Comparison of ENCODE assay signal across 8 cellular contexts in genomic region chr1:52842643-52843310, GRCh38. TPM values are rescaled to one million over a fixed set of nuclear protein-coding genes. Genes with fewer than 3 reads are reported as not detected.
DNase-seq lines count a peak whose midpoint lies in the region; ATAC-seq and TF ChIP-seq lines count a peak whose summit lies in the region.

TSS of gene ZYG11A (plus strand) at chr1:52842760. CDS start at chr1:52842884, 124 bp downstream.

- intact Hi-C loops in vagina (cut with DNase I), result no loop called here

- POLR2A ChIA-PET in BJ (lab: Charles Lee), result interaction anchor here (0.6 kb wide), 1 partner anchor 10 kb away, joined by 4 read pairs; no protein-coding TSS in a partner anchor

- H3K27me3 ChIP-seq in BJ (ENCODE audit: control insufficient read depth, insufficient read depth, low read length), result no peaks in the 10 kb centered on the region
- H3K27me3 ChIP-seq in foreskin keratinocyte, result peaks cover 10% of the 10 kb centered on the region
- H3K27me3 ChIP-seq in vagina, result peaks cover 8% of the 10 kb centered on the region

- peak; percentile 28; the same call in 1 of the 2 replicates for TF ChIP-seq CTCF in BJ (IDR thresholded peaks at IDR 0.05; ENCODE audit: insufficient read depth, low read depth, low read length)
- peak; percentile 64 for TF ChIP-seq CTCF in foreskin keratinocyte (conservative IDR thresholded peaks at IDR 0.05)
- peak; percentile 47 for TF ChIP-seq CTCF in progenitor cell of endocrine pancreas (IDR thresholded peaks at IDR 0.05; ENCODE audit: unreplicated experiment)
- TF ChIP-seq CTCF in vagina (IDR thresholded peaks at IDR 0.05), result no peak

- H3K4me1 ChIP-seq in foreskin keratinocyte, result peaks cover 6% of the 10 kb centered on the region
- H3K4me1 ChIP-seq in vagina, result peaks cover 12% of the 10 kb centered on the region

- no peaks in the 10 kb centered on the region for H3K9me3 ChIP-seq in vagina

- no peak within 1 kb of the TSS for H3K27ac Mint-ChIP-seq in activated T-helper 17 cell treated with anti-CD3 and anti-CD28 coated beads, Interleukin-2, amount 50 U/mL, for 72 hours
- H3K27ac Mint-ChIP-seq in progenitor cell of endocrine pancreas, result no peak within 1 kb of the TSS

- no peaks in the 10 kb centered on the region for H3K9me3 Mint-ChIP-seq in activated T-helper 17 cell treated with anti-CD3 and anti-CD28 coated beads, Interleukin-2, amount 50 U/mL, for 72 hours
- no peaks in the 10 kb centered on the region for H3K9me3 Mint-ChIP-seq in progenitor cell of endocrine pancreas (ENCODE audit: low read depth)

- CTCF ChIA-PET in BJ (lab: Yijun Ruan, JAX), result interaction anchor here (1.0 to 1.7 kb wide), 4 partner anchors 11 to 21 kb away, joined by 3 to 5 read pairs (median 4); no protein-coding TSS in a partner anchor

- peak within 1 kb of the TSS; percentile 60 for H3K4me3 Mint-ChIP-seq in activated T-helper 17 cell treated with anti-CD3 and anti-CD28 coated beads, Interleukin-2, amount 50 U/mL, for 72 hours
- peak within 1 kb of the TSS; percentile 51 for H3K4me3 Mint-ChIP-seq in progenitor cell of endocrine pancreas (ENCODE audit: low read depth)

- no peaks in the 10 kb centered on the region for H3K36me3 ChIP-seq in BJ (ENCODE audit: control insufficient read depth, insufficient read depth, low read length)
- no peaks in the 10 kb centered on the region for H3K36me3 ChIP-seq in vagina

- no peak for TF ChIP-seq POLR2A in vagina (IDR thresholded peaks at IDR 0.05)

- DNase-seq in BJ (ENCODE audit: low read depth) (peak; percentile 11), GM19240 (ENCODE audit: insufficient read length, low spot score) (peak; percentile 65), NOMO-1 treated with dmso at 0.1 percent for 144 hours (lab: John Stamatoyannopoulos, UW; ENCODE audit: unreplicated experiment) (peak; percentile 29), foreskin keratinocyte (peak; percentile 63 to 75), progenitor cell of endocrine pancreas (ENCODE audit: low spot score, unreplicated experiment) (peak; percentile 53), vagina (ENCODE audit: extremely low spot score in 2 of 2) (no peak)

- H3K4me3 ChIP-seq in BJ (ENCODE audit: low read depth, low read length) (peak within 1 kb of the TSS; percentile 57), vagina (peak within 1 kb of the TSS; percentile 38 to 39)

- H3K27ac ChIP-seq in foreskin keratinocyte (no peak within 1 kb of the TSS), vagina (no peak within 1 kb of the TSS)

- peaks cover 6% of the 10 kb centered on the region for H3K36me3 Mint-ChIP-seq in activated T-helper 17 cell treated with anti-CD3 and anti-CD28 coated beads, Interleukin-2, amount 50 U/mL, for 72 hours (ENCODE audit: low read depth)
- H3K36me3 Mint-ChIP-seq in progenitor cell of endocrine pancreas (ENCODE audit: insufficient read depth), result no peaks in the 10 kb centered on the region

- ATAC-seq in HG03520 (IDR thresholded peaks at IDR 0.05; ENCODE audit: unreplicated experiment), result peak; percentile 87
- ATAC-seq in activated T-helper 17 cell treated with anti-CD3 and anti-CD28 coated beads, Interleukin-2, amount 50 U/mL, for 72 hours (replicated peaks), result peak; percentile 92
- peak; percentile 95 for ATAC-seq in foreskin keratinocyte

- peaks cover 15% of the 10 kb centered on the region for H3K27me3 Mint-ChIP-seq in activated T-helper 17 cell treated with anti-CD3 and anti-CD28 coated beads, Interleukin-2, amount 50 U/mL, for 72 hours
- H3K27me3 Mint-ChIP-seq in progenitor cell of endocrine pancreas, result peaks cover 34% of the 10 kb centered on the region

- no peaks in the 10 kb centered on the region for H3K4me1 Mint-ChIP-seq in activated T-helper 17 cell treated with anti-CD3 and anti-CD28 coated beads, Interleukin-2, amount 50 U/mL, for 72 hours
- H3K4me1 Mint-ChIP-seq in progenitor cell of endocrine pancreas (ENCODE audit: low read depth), result no peaks in the 10 kb centered on the region

RNA-seq across cellular contexts. Expression of gene ZYG11A, which starts in this region (rescaled TPM):
- polyA plus RNA-seq in BJ (2011; rRNA removed), result 0.94 and 1.3 TPM in 2 replicates
- polyA minus RNA-seq in BJ (2011; rRNA and poly(A)+ RNA removed), result 1.5 and 2.0 TPM in 2 replicates
- under 1 TPM; 0.13 to 0.26 TPM for total RNA-seq in activated T-helper 17 cell treated with anti-CD3 and anti-CD28 coated beads, Interleukin-2, amount 50 U/mL, for 72 hours
- 2.5 and 2.8 TPM in 2 replicates for total RNA-seq in foreskin keratinocyte
- polyA plus RNA-seq in foreskin keratinocyte, result 0.78 and 0.89 TPM in 2 replicates
- 0.16 TPM in 1 of 2 replicates, not detected in the other for total RNA-seq in progenitor cell of endocrine pancreas
- 0.74 TPM for total RNA-seq in vagina

Comparison
In these comparisons a context has a peak if more than half of its experiments do, and no peak if none do; other contexts are left out.
1. Peak in ATAC-seq in activated T-helper 17 cell treated with anti-CD3 and anti-CD28 coated beads, Interleukin-2, amount 50 U/mL, for 72 hours; RNA of the gene not detected or under 1 TPM.
2. Peak in DNase-seq in progenitor cell of endocrine pancreas; RNA of the gene not detected or under 1 TPM.
3. DNase-seq: peak in BJ (single experiment), GM19240 (single experiment), NOMO-1 treated with dmso at 0.1 percent for 144 hours (single experiment) and foreskin keratinocyte (2 of 2); none in vagina (0 of 2).
4. CTCF ChIP-seq: peak in BJ (single experiment), foreskin keratinocyte (single experiment) and progenitor cell of endocrine pancreas (single experiment); none in vagina (0 of 3).
5. Peak in every context shown above with its lines, with median percentiles within 50 percentile points of each other: ATAC-seq.